ENCODE assay signal across 1 cellular context in the genomic region with DNA sequence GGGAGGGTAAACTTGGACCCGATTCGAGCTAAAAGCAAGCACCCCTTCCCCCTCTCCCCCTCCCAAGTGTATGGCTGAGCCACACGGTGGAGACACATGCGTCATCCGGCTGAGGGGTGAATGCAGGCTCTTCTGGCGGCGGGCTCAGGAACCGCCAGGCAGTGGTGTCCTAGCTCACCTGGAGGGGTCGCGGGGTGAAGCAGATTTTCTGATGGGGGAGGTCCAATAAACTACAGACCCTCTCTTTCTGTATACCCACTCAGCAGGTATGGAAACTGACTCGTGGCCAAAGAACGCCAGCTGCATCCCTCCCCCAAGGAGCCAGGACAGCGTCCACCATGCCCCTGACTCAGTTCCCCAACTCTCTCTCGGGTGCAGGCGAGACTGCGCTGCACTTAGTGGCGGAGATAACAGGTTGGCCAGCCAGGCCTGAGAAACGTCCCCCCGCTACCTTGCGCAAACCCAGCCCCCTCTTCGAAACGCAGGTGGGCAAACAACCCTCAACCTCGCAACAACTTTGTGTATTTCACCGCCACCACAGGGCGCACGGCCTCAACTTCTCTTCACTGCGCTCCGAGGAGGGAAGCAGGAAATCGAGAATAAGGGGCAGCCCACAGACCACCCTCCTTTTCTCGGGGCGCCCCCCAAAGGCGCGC.
TF ChIP-seq lines count a peak whose summit lies in the region.

No MANE protein-coding gene starts in this region.

TF ChIP-seq in H1, 55 proteins besides CTCF, POLR2A, EP300 and RAD21:
- TF ChIP-seq NRF1 (IDR thresholded peaks at IDR 0.05; ENCODE audit: low read depth, low read length) (no peak), SP1 (IDR thresholded peaks at IDR 0.05; ENCODE audit: low read depth, low read length) (no peak), FOSL1 (IDR thresholded peaks at IDR 0.05; ENCODE audit: insufficient read depth, low read depth, low read length) (no peak), TEAD4 (IDR thresholded peaks at IDR 0.05; ENCODE audit: low read depth, low read length) (no peak), MAFK (IDR thresholded peaks at IDR 0.05; ENCODE audit: low read depth, low read length) (no peak), CHD2 (IDR thresholded peaks at IDR 0.05; ENCODE audit: low read length) (no peak), RBBP5 (IDR thresholded peaks at IDR 0.05; ENCODE audit: borderline replicate concordance, low read depth, low read length) (no peak; the same call in 1 of the 2 replicates), POLR2AphosphoS5 (IDR thresholded peaks at IDR 0.05; ENCODE audit: low read depth, low read length) (peak; percentile 46), SAP30 (IDR thresholded peaks at IDR 0.05; ENCODE audit: insufficient read depth, insufficient replicate concordance, low read length) (peak; percentile 77), RFX5 (IDR thresholded peaks at IDR 0.05; ENCODE audit: borderline replicate concordance, low read depth, low read length) (no peak), TAF1 (IDR thresholded peaks at IDR 0.05; ENCODE audit: low read depth, low read length) (peak; percentile 48; the same call in 1 of the 2 replicates), SIN3A (conservative IDR thresholded peaks at IDR 0.05 in 1 of 2, IDR thresholded peaks at IDR 0.05 in 1 of 2; ENCODE audit: low read depth in 1 of 2, low read length in 2 of 2) (0 out of 4 replicates have a peak, but pooled peaks of 1 of the 2 experiments have one; percentile 66), YY1 (IDR thresholded peaks at IDR 0.05; ENCODE audit: low read depth, low read length) (peak; percentile 33; the same call in 1 of the 2 replicates), NANOG (IDR thresholded peaks at IDR 0.05; ENCODE audit: insufficient read depth, low read depth, low read length, poor library complexity, severe bottlenecking) (no peak), SRF (IDR thresholded peaks at IDR 0.05; ENCODE audit: low read depth, low read length) (no peak), CHD1 (IDR thresholded peaks at IDR 0.05; ENCODE audit: low read depth, low read length) (no peak), TAF7 (optimal IDR thresholded peaks at IDR 0.05; ENCODE audit: borderline replicate concordance, low read depth, low read length) (peak; percentile 46), EGR1 (IDR thresholded peaks at IDR 0.05; ENCODE audit: borderline replicate concordance, low read depth, low read length) (no peak), JUN (IDR thresholded peaks at IDR 0.05; ENCODE audit: low read depth, low read length) (no peak), KDM4A (IDR thresholded peaks at IDR 0.05; ENCODE audit: low read depth, low read length, severe bottlenecking) (peak; percentile 24), SIRT6 (IDR thresholded peaks at IDR 0.05; ENCODE audit: low read length) (no peak), RXRA (IDR thresholded peaks at IDR 0.05; ENCODE audit: insufficient read depth, low read depth, low read length) (no peak), CREB1 (IDR thresholded peaks at IDR 0.05) (peak; percentile 59), SIX5 (IDR thresholded peaks at IDR 0.05; ENCODE audit: low read depth, low read length) (no peak)
- TF ChIP-seq, protein P1, sequence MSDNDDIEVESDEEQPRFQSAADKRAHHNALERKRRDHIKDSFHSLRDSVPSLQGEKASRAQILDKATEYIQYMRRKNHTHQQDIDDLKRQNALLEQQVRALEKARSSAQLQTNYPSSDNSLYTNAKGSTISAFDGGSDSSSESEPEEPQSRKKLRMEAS (IDR thresholded peaks at IDR 0.05) = peak; percentile 57; the same call in 1 of the 2 replicates
